7 cellular contexts compared by ENCODE assay signal in the genomic region with DNA sequence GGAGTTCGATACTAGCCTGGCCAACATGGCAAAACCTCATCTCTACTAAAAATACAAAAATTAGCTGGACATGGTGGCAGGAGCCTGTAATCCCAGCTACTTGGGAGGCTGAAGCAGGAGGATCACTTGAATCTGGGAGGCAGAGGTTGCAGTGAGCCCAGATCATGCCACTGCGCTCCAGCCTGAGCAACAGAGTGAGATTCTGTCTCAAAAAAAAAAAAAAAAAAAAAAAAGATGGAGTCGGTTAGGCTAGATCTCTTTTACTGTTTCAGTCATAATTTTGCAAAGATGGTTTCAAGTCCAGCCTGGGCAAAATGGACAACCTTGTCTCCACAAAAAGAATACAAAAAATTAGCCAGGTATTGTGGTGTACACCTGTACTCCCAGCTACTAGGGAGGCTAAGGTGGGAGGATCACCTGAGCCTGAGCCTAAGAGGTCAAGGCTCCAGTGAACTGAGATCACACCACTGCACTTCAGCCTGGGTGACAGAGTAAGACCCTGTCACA. TPM values are rescaled to one million over a fixed set of nuclear protein-coding genes. Genes with fewer than 3 reads are reported as not detected.
"Had no signal": no experiment of that assay in that cellular context is flagged by ENCODE, and none has a peak within 500 bp of the region (broad histone marks: within the 10 kb centered on the region; RNA-seq: fewer than 3 reads in every experiment).

No MANE protein-coding gene starts in this region.

RNA-seq across cellular contexts. Expression of a gene that starts 7.2 kb away (rescaled TPM):
- total RNA-seq: MCF 10A, NCI-H460, PC-3, Peyer's patch, Right ventricle myocardium superior, SJSA1 had no signal
- polyA plus RNA-seq: SK-N-SH had no signal

RNA-seq across cellular contexts. Expression of a gene that starts 42.4 kb away (rescaled TPM):
- total RNA-seq: MCF 10A, NCI-H460, PC-3, Peyer's patch, SJSA1 had no signal
- polyA plus RNA-seq: SK-N-SH had no signal
